Comparison of ENCODE assay signal across 1 cellular context in genomic region chr17:51000835-51001638, GRCh38.
TF ChIP-seq lines count a peak whose summit lies in the region.

No MANE protein-coding gene starts in this region.

TF ChIP-seq in WTC11, 78 proteins besides CTCF, POLR2A, EP300 and RAD21 (continued from another document):
- TF ChIP-seq ATF6 (CRISPR knock-in tag; IDR thresholded peaks at IDR 0.05) (no peak), ETV6 (CRISPR knock-in tag; IDR thresholded peaks at IDR 0.05) (no peak), ARID4B (CRISPR knock-in tag; IDR thresholded peaks at IDR 0.05; ENCODE audit: borderline replicate concordance) (no peak), SOX15 (CRISPR knock-in tag; IDR thresholded peaks at IDR 0.05) (no peak), ZNF532 (CRISPR knock-in tag; IDR thresholded peaks at IDR 0.05; ENCODE audit: borderline replicate concordance) (no peak)
